1 cellular context compared by ENCODE assay signal in the genomic region with DNA sequence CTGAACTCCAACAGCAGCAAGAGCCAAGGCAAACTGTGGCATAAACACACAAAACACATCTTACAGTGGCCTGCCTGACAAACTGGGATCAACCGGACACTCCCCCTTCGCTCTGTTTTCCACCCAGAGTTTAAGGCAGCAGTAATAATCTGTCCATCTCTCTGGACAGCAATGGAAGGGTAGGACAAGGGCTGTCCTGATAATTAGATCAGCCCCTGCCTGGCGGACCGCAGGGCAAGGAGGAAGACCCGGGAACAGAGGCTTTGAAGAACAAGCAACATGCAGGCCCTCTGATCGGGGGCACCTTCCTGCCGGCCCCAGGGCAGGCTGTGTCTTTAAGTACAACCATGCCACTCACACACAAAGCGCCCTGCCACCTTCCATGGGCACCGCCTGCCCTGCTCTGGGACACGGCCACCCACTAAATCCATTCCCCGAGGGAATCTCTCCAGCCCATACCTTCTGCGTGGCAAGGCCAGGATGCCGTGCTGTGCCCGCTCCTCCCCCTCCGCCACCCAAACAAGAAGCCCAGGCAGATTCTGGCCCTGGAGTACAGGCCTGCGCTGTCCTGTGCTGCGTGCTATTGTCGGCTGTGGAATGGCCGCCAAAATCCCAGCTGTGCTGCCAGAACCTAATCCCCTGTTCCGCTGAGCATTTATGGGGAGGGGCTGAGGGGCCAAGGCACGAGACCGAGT.
TF ChIP-seq lines count a peak whose summit lies in the region.

No MANE protein-coding gene starts in this region.

TF ChIP-seq in IMR-90, 13 proteins besides CTCF, POLR2A, EP300 and RAD21 (continued from another document):
- TF ChIP-seq BHLHE40 (IDR thresholded peaks at IDR 0.05; ENCODE audit: low read depth, low read length) (peak; percentile 81), USF2 (IDR thresholded peaks at IDR 0.05; ENCODE audit: low read depth, low read length) (no peak), CEBPB (IDR thresholded peaks at IDR 0.05; ENCODE audit: low read depth, low read length) (no peak), ELK1 (IDR thresholded peaks at IDR 0.05; ENCODE audit: borderline replicate concordance, low read depth, low read length) (no peak), RCOR1 (IDR thresholded peaks at IDR 0.05; ENCODE audit: insufficient replicate concordance, low read length) (no peak), NFE2L2 (IDR thresholded peaks at IDR 0.05; ENCODE audit: low read depth, low read length) (no peak), RFX5 (IDR thresholded peaks at IDR 0.05; ENCODE audit: low read depth, low read length) (no peak)
